In the genomic region with DNA sequence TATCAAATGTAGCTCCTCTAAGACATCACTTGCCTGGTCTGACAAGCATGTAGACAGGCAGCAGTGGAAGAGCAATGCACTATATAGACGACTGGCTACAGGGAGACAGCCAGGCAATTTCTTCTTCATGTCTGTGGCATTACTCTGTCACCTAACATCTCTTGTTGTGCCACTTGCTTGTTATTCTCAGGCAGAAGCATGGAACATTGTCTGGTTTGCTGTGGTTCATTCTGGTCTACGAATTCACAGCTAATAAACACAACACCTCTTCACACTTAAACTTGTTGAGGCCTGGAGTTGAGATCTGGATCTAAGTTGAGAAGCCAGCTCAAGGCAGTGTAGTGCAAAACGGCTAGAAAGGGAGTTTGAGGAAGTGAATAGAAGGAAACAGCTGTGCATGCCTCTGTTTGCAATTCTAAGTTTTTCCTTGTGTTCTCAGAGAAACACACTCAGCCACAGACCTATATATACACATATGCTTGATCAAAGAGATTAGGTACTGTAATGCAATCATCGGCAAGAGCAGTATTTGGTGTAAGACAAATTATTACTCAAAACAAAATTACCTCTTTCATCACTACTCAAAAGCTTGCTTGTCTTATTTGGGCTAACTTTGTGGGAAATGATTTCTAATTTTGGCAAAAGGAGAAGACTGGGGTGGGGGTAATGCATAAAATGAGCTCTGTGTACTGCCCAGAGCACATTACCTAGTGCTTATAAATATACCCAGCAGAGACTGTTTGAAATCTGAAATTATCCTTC, we compare ENCODE assay signal across 8 cellular contexts.
DNase-seq lines count a peak whose midpoint lies in the region; ATAC-seq and TF ChIP-seq lines count a peak whose summit lies in the region.

No MANE protein-coding gene starts in this region.

- H3K4me1 Mint-ChIP-seq in nephron progenitor cell = peaks cover 6% of the 10 kb centered on the region
- H3K4me1 Mint-ChIP-seq in activated T-helper 1 cell treated with anti-CD3 and anti-CD28 coated beads, Interleukin-12 subunit alpha, Interleukin-12 subunit beta, Interleukin-2, Interleukin-4 antibody, amounts not matched to agents 30 ng/mL and 10 ng/mL and 1 ng/mL, durations not matched to agents 14 hours and 24 hours and 36 hours (ENCODE audit: low read depth) = peaks cover 18% of the 10 kb centered on the region

- TF ChIP-seq CTCF in nephron progenitor cell (IDR thresholded peaks at IDR 0.05) = no peak

- H3K36me3 Mint-ChIP-seq in nephron progenitor cell (ENCODE audit: low read depth) = peaks cover 4% of the 10 kb centered on the region
- H3K36me3 Mint-ChIP-seq in activated T-helper 1 cell treated with anti-CD3 and anti-CD28 coated beads, Interleukin-12 subunit alpha, Interleukin-12 subunit beta, Interleukin-2, Interleukin-4 antibody, amounts not matched to agents 30 ng/mL and 10 ng/mL and 1 ng/mL, durations not matched to agents 14 hours and 24 hours and 36 hours (ENCODE audit: low read depth) = peaks cover 1% of the 10 kb centered on the region

- intact Hi-C loops in activated T-helper 1 cell treated with anti-CD3 and anti-CD28 coated beads, Interleukin-12 subunit alpha, Interleukin-12 subunit beta, Interleukin-2, Interleukin-4 antibody, amounts not matched to agents 30 ng/mL and 10 ng/mL and 1 ng/mL, durations not matched to agents 14 hours and 24 hours and 36 hours (cut with micrococcal nuclease) = loop anchor here (1.0 to 10.0 kb wide), 3 partner anchors 82 to 1009 kb away; no protein-coding TSS in a partner anchor

- H3K27ac Mint-ChIP-seq in nephron progenitor cell = peak overlapping the region; percentile 27
- H3K27ac Mint-ChIP-seq in activated T-helper 1 cell treated with anti-CD3 and anti-CD28 coated beads, Interleukin-12 subunit alpha, Interleukin-12 subunit beta, Interleukin-2, Interleukin-4 antibody, amounts not matched to agents 30 ng/mL and 10 ng/mL and 1 ng/mL, durations not matched to agents 14 hours and 24 hours and 36 hours = no peak overlapping the region

- DNase-seq in GDM1 (lab: John Stamatoyannopoulos, UW) (peak; percentile 65), HT-29 (ENCODE audit: low spot score) (peak; percentile 57), nephron progenitor cell (no peak), glomerular visceral epithelial cell (ENCODE audit: extremely low spot score) (no peak)
- DNase-seq in activated T-helper 1 cell treated with anti-CD3 and anti-CD28 coated beads, Interleukin-12 subunit alpha, Interleukin-12 subunit beta, Interleukin-2, Interleukin-4 antibody, amounts not matched to agents 30 ng/mL and 10 ng/mL and 1 ng/mL, durations not matched to agents 14 hours and 24 hours and 36 hours (ENCODE audit: low spot score) = no peak
- DNase-seq in activated CD8-positive, alpha-beta memory T cell treated with anti-CD3 and anti-CD28 coated beads, Interleukin-2, amount 50 U/mL, for 48 hours = no peak

- peak overlapping the region; percentile 84 for H3K27ac ChIP-seq in angular gyrus (ENCODE audit: low read depth, low read length)

- no peak overlapping the region for H3K4me3 Mint-ChIP-seq in nephron progenitor cell
- H3K4me3 Mint-ChIP-seq in activated T-helper 1 cell treated with anti-CD3 and anti-CD28 coated beads, Interleukin-12 subunit alpha, Interleukin-12 subunit beta, Interleukin-2, Interleukin-4 antibody, amounts not matched to agents 30 ng/mL and 10 ng/mL and 1 ng/mL, durations not matched to agents 14 hours and 24 hours and 36 hours = no peak overlapping the region

- no peaks in the 10 kb centered on the region for H3K27me3 Mint-ChIP-seq in nephron progenitor cell (ENCODE audit: low read depth, poor library complexity)
- H3K27me3 Mint-ChIP-seq in activated T-helper 1 cell treated with anti-CD3 and anti-CD28 coated beads, Interleukin-12 subunit alpha, Interleukin-12 subunit beta, Interleukin-2, Interleukin-4 antibody, amounts not matched to agents 30 ng/mL and 10 ng/mL and 1 ng/mL, durations not matched to agents 14 hours and 24 hours and 36 hours (ENCODE audit: insufficient read depth) = no peaks in the 10 kb centered on the region

- ATAC-seq in GM21515 (IDR thresholded peaks at IDR 0.05; ENCODE audit: unreplicated experiment) = peak; percentile 94

- no peaks in the 10 kb centered on the region for H3K9me3 Mint-ChIP-seq in nephron progenitor cell
- no peaks in the 10 kb centered on the region for H3K9me3 Mint-ChIP-seq in activated T-helper 1 cell treated with anti-CD3 and anti-CD28 coated beads, Interleukin-12 subunit alpha, Interleukin-12 subunit beta, Interleukin-2, Interleukin-4 antibody, amounts not matched to agents 30 ng/mL and 10 ng/mL and 1 ng/mL, durations not matched to agents 14 hours and 24 hours and 36 hours

Comparison
In these comparisons a context has a peak if more than half of its experiments do, and no peak if none do; other contexts are left out.
1. DNase-seq: peak in GDM1 (single experiment) and HT-29 (single experiment); none in nephron progenitor cell (single experiment), glomerular visceral epithelial cell (single experiment), activated T-helper 1 cell treated with anti-CD3 and anti-CD28 coated beads, Interleukin-12 subunit alpha, Interleukin-12 subunit beta, Interleukin-2, Interleukin-4 antibody, amounts not matched to agents 30 ng/mL and 10 ng/mL and 1 ng/mL, durations not matched to agents 14 hours and 24 hours and 36 hours (single experiment) and activated CD8-positive, alpha-beta memory T cell treated with anti-CD3 and anti-CD28 coated beads, Interleukin-2, amount 50 U/mL, for 48 hours (single experiment).